In the genomic region with DNA sequence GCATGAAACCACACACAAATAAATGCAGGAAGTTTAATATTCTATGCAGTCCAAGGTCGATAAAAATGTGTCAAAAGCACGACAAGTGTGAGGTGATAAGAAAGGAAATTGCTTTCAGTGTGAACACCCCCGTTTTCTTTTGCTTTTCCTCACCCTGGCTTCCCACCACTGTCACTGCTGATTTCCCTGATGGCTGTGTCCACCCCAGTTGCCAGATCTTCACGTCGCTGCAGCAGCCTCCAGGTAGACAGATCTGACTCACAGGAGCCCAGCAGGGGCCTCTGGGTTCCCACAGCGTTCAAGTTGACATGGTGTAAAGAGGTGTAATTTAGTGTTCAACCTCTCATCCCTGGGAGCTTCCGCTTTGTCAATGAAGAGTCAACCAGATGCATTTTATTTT, we compare ENCODE assay signal across 1 cellular context.
TF ChIP-seq lines count a peak whose summit lies in the region.

No MANE protein-coding gene starts in this region.

TF ChIP-seq in HepG2, 621 proteins besides CTCF, POLR2A, EP300 and RAD21:
- TF ChIP-seq THAP9 (CRISPR knock-in tag; IDR thresholded peaks at IDR 0.05; ENCODE audit: borderline replicate concordance): no peak
- TF ChIP-seq, protein P1, sequence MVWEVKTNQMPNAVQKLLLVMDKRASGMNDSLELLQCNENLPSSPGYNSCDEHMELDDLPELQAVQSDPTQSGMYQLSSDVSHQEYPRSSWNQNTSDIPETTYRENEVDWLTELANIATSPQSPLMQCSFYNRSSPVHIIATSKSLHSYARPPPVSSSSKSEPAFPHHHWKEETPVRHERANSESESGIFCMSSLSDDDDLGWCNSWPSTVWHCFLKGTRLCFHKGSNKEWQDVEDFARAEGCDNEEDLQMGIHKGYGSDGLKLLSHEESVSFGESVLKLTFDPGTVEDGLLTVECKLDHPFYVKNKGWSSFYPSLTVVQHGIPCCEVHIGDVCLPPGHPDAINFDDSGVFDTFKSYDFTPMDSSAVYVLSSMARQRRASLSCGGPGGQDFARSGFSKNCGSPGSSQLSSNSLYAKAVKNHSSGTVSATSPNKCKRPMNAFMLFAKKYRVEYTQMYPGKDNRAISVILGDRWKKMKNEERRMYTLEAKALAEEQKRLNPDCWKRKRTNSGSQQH (CRISPR knock-in tag; IDR thresholded peaks at IDR 0.05; ENCODE audit: low read depth): no peak
- TF ChIP-seq, protein P2, sequence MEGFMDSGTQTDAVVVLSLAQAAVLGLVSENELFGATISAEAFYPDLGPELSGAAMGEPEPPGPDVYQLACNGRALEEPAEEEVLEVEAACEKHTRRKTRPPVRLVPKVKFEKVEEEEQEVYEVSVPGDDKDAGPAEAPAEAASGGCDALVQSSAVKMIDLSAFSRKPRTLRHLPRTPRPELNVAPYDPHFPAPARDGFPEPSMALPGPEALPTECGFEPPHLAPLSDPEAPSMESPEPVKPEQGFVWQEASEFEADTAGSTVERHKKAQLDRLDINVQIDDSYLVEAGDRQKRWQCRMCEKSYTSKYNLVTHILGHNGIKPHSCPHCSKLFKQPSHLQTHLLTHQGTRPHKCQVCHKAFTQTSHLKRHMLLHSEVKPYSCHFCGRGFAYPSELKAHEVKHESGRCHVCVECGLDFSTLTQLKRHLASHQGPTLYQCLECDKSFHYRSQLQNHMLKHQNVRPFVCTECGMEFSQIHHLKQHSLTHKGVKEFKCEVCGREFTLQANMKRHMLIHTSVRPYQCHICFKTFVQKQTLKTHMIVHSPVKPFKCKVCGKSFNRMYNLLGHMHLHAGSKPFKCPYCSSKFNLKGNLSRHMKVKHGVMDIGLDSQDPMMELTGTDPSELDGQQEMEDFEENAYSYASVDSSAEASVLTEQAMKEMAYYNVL (CRISPR knock-in tag; IDR thresholded peaks at IDR 0.05; ENCODE audit: borderline replicate concordance): no peak
- TF ChIP-seq LCORL (IDR thresholded peaks at IDR 0.05): no peak
- no peak for TF ChIP-seq LCORL (CRISPR knock-in tag; IDR thresholded peaks at IDR 0.05)
- TF ChIP-seq ZBTB10 (CRISPR knock-in tag; IDR thresholded peaks at IDR 0.05; ENCODE audit: borderline replicate concordance): no peak
- TF ChIP-seq ISX (CRISPR knock-in tag; conservative IDR thresholded peaks at IDR 0.05): no peak
- no peak for TF ChIP-seq ZSCAN9 (CRISPR knock-in tag; IDR thresholded peaks at IDR 0.05; ENCODE audit: borderline replicate concordance)
- no peak for TF ChIP-seq ZFY (CRISPR knock-in tag; IDR thresholded peaks at IDR 0.05)
- TF ChIP-seq MXD4 (CRISPR knock-in tag; IDR thresholded peaks at IDR 0.05): no peak
- TF ChIP-seq FOXK2 (IDR thresholded peaks at IDR 0.05): no peak
- no peak for TF ChIP-seq CC2D1A (CRISPR knock-in tag; IDR thresholded peaks at IDR 0.05)
- no peak for TF ChIP-seq CCDC6 (CRISPR knock-in tag; IDR thresholded peaks at IDR 0.05)
- no peak for TF ChIP-seq HMGXB4 (CRISPR knock-in tag; IDR thresholded peaks at IDR 0.05; ENCODE audit: borderline replicate concordance in 1 of 2, low read depth in 1 of 2)
- no peak for TF ChIP-seq HOXA9 (CRISPR knock-in tag; IDR thresholded peaks at IDR 0.05; ENCODE audit: borderline replicate concordance)
- TF ChIP-seq ZNF615 (CRISPR knock-in tag; IDR thresholded peaks at IDR 0.05; ENCODE audit: borderline replicate concordance): no peak
- TF ChIP-seq ZNF749 (CRISPR knock-in tag; IDR thresholded peaks at IDR 0.05; ENCODE audit: borderline replicate concordance): no peak
- TF ChIP-seq U2AF1 (optimal IDR thresholded peaks at IDR 0.05; ENCODE audit: low read depth, low read length): no peak
